ENCODE assay signal across 24 cellular contexts in the genomic region with DNA sequence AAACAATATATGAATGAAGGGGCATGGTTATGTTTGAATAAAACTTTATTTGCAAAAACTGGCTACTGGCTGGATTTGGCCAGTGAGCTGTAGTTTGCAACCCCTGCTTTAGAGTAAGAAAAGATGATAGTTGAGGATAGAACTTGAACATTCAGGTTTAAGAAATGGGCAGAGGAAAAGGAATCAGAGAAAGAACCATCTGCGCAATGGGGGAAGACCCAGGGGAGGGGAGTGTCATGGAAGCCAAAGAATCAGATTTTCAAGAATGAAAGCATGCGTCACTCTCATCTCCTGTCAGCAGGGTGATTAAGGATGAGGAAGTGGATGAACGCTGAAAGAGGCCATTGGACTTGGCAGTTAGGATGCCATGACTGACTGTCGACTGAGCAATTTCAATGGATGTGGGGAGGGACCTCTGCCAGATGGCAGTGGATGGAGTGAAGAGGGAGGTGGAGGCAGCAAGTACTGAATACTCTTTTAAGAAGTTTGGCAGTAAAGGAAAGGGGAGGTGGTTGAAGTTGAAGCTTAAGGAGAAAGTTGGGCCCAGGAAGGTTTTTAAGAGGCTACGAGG. TPM values are rescaled to one million over a fixed set of nuclear protein-coding genes. Genes with fewer than 3 reads are reported as not detected.
"Had no signal": no experiment of that assay in that cellular context is flagged by ENCODE, and none has a peak within 500 bp of the region (broad histone marks: within the 10 kb centered on the region; RNA-seq: fewer than 3 reads in every experiment).

No MANE protein-coding gene starts in this region.

- H3K9me3 ChIP-seq: SJSA1 had no signal

- H3K36me3 ChIP-seq: Peyer's patch, SJSA1 had no signal

- DNase-seq: IMR-90, MV-4-11, NCI-H1048, NCI-H1105, NCI-H1417, NCI-H146, NCI-H1694 treated with DMSO at 0.1 percent for 48 hours, NCI-H1930, NCI-H2081, NCI-H2107, NCI-H2227 treated with DMSO at 0.1 percent for 48 hours, NCI-H524, NCI-H526 treated with DMSO at 0.1 percent for 48 hours, NCI-H774, Peyer's patch, Right ventricle myocardium superior, RPMI8226, SIG-M5 had no signal

- FAIRE-seq: HepG2 had no signal

- H3K4me3 ChIP-seq: PC-9, Peyer's patch, SJSA1, SK-N-MC had no signal

- ATAC-seq: HepG2 had no signal

- H2AFZ ChIP-seq: PC-9 had no signal

- H3K4me2 ChIP-seq: PC-9 had no signal

- H3K27me3 ChIP-seq: Peyer's patch, SJSA1 had no signal

- H3K27ac ChIP-seq: PC-9, Peyer's patch, SJSA1, SK-N-MC had no signal

- H3K4me1 ChIP-seq: Peyer's patch, SJSA1 had no signal

RNA-seq across cellular contexts. Expression of a gene that starts 21.2 kb away (rescaled TPM):
- total RNA-seq: HepG2, NCI-H460, OCI-LY7 had no signal
- polyA plus RNA-seq: HepG2 had no signal
